ENCODE assay signal across 7 cellular contexts in genomic region chr9:100472725-100473261, GRCh38. TPM values are rescaled to one million over a fixed set of nuclear protein-coding genes. Genes with fewer than 3 reads are reported as not detected.
DNase-seq lines count a peak whose midpoint lies in the region; ATAC-seq, FAIRE-seq and TF ChIP-seq lines count a peak whose summit lies in the region.

Gene TMEFF1, plus strand, starts transcription at chr9:100473149. Its CDS starts 396 bp downstream, at chr9:100473545.

- ATAC-seq in GM18498 (IDR thresholded peaks at IDR 0.05; ENCODE audit: unreplicated experiment) (peak; percentile 64), HG02885 (IDR thresholded peaks at IDR 0.05; ENCODE audit: poor library complexity, unreplicated experiment) (peak; percentile 72)

- DNase-seq in NCI-H774 (lab: John Stamatoyannopoulos, UW) = peak; percentile 34
- DNase-seq in activated T-helper 2 cell treated with anti-CD3 and anti-CD28 coated beads, Interferon-gamma antibody, Interleukin-2, Interleukin-4, amounts not matched to agents 10 μg/mL and 5 μg/mL and 100 μg/mL, durations not matched to agents 14 hours and 24 hours and 36 hours (ENCODE audit: low spot score) = peak; percentile 27
- peak; percentile 82 to 88 for DNase-seq in frontal cortex (ENCODE audit: low spot score in 2 of 2)
- DNase-seq in occipital lobe (lab: John Stamatoyannopoulos, UW) = peak; percentile 23
- no peak for DNase-seq in vagina (ENCODE audit: extremely low spot score in 2 of 2)

- no peak within 1 kb of the TSS for H3K27ac ChIP-seq in vagina

- peaks cover 45% of the 10 kb centered on the region for H3K27me3 Mint-ChIP-seq in activated T-helper 2 cell treated with anti-CD3 and anti-CD28 coated beads, Interferon-gamma antibody, Interleukin-2, Interleukin-4, amounts not matched to agents 10 μg/mL and 5 μg/mL and 100 μg/mL, durations not matched to agents 14 hours and 24 hours and 36 hours (ENCODE audit: low read depth)

- FAIRE-seq in frontal cortex (lab: Jason Lieb, UNC) = no peak

- peak within 1 kb of the TSS; percentile 68 for H3K4me3 Mint-ChIP-seq in activated T-helper 2 cell treated with anti-CD3 and anti-CD28 coated beads, Interferon-gamma antibody, Interleukin-2, Interleukin-4, amounts not matched to agents 10 μg/mL and 5 μg/mL and 100 μg/mL, durations not matched to agents 14 hours and 24 hours and 36 hours (ENCODE audit: low read depth)

- no peak for TF ChIP-seq CTCF in vagina (IDR thresholded peaks at IDR 0.05)

- H3K27me3 ChIP-seq in vagina = no peaks in the 10 kb centered on the region

- no peaks in the 10 kb centered on the region for H3K36me3 Mint-ChIP-seq in activated T-helper 2 cell treated with anti-CD3 and anti-CD28 coated beads, Interferon-gamma antibody, Interleukin-2, Interleukin-4, amounts not matched to agents 10 μg/mL and 5 μg/mL and 100 μg/mL, durations not matched to agents 14 hours and 24 hours and 36 hours (ENCODE audit: low read depth)

- no peaks in the 10 kb centered on the region for H3K36me3 ChIP-seq in vagina

- no peaks in the 10 kb centered on the region for H3K9me3 ChIP-seq in vagina

- H3K4me3 ChIP-seq in vagina = peak within 1 kb of the TSS; percentile 57 to 68

- peaks cover 8% of the 10 kb centered on the region for H3K4me1 Mint-ChIP-seq in activated T-helper 2 cell treated with anti-CD3 and anti-CD28 coated beads, Interferon-gamma antibody, Interleukin-2, Interleukin-4, amounts not matched to agents 10 μg/mL and 5 μg/mL and 100 μg/mL, durations not matched to agents 14 hours and 24 hours and 36 hours (ENCODE audit: low read depth)

- intact Hi-C loops in activated T-helper 2 cell treated with anti-CD3 and anti-CD28 coated beads, Interferon-gamma antibody, Interleukin-2, Interleukin-4, amounts not matched to agents 10 μg/mL and 5 μg/mL and 100 μg/mL, durations not matched to agents 14 hours and 24 hours and 36 hours (cut with micrococcal nuclease) = loop anchor here (5.0 kb wide), 2 partner anchors 35 to 655 kb away; no protein-coding TSS in a partner anchor
- intact Hi-C loops in vagina (cut with DNase I) = no loop called here

- H3K4me1 ChIP-seq in vagina = peaks cover 10% of the 10 kb centered on the region

- no peaks in the 10 kb centered on the region for H3K9me3 Mint-ChIP-seq in activated T-helper 2 cell treated with anti-CD3 and anti-CD28 coated beads, Interferon-gamma antibody, Interleukin-2, Interleukin-4, amounts not matched to agents 10 μg/mL and 5 μg/mL and 100 μg/mL, durations not matched to agents 14 hours and 24 hours and 36 hours

- no peak for TF ChIP-seq POLR2A in vagina (IDR thresholded peaks at IDR 0.05)

- H3K27ac Mint-ChIP-seq in activated T-helper 2 cell treated with anti-CD3 and anti-CD28 coated beads, Interferon-gamma antibody, Interleukin-2, Interleukin-4, amounts not matched to agents 10 μg/mL and 5 μg/mL and 100 μg/mL, durations not matched to agents 14 hours and 24 hours and 36 hours = no peak within 1 kb of the TSS

RNA-seq across cellular contexts. Expression of gene TMEFF1, which starts in this region (rescaled TPM):
- total RNA-seq in activated T-helper 2 cell treated with anti-CD3 and anti-CD28 coated beads, Interferon-gamma antibody, Interleukin-2, Interleukin-4, amounts not matched to agents 10 μg/mL and 5 μg/mL and 100 μg/mL, durations not matched to agents 14 hours and 24 hours and 36 hours = 0.52 and 1.1 TPM in 2 replicates
- 53.0 TPM for total RNA-seq in frontal cortex
- 47.6 TPM for total RNA-seq in occipital lobe
- not detected for total RNA-seq in vagina

Comparison
In these comparisons a context has a peak if more than half of its experiments do, and no peak if none do; other contexts are left out.
1. RNA of gene TMEFF1 (total RNA-seq): 53.0 TPM in frontal cortex (single experiment) and 47.6 TPM in occipital lobe (single experiment); 0.52 to 1.1 TPM in activated T-helper 2 cell treated with anti-CD3 and anti-CD28 coated beads, Interferon-gamma antibody, Interleukin-2, Interleukin-4, amounts not matched to agents 10 μg/mL and 5 μg/mL and 100 μg/mL, durations not matched to agents 14 hours and 24 hours and 36 hours and not detected in vagina (single experiment); every median in the first group is over 10 times any median in the second.
2. DNase-seq: peak in NCI-H774 (single experiment), activated T-helper 2 cell treated with anti-CD3 and anti-CD28 coated beads, Interferon-gamma antibody, Interleukin-2, Interleukin-4, amounts not matched to agents 10 μg/mL and 5 μg/mL and 100 μg/mL, durations not matched to agents 14 hours and 24 hours and 36 hours (single experiment), frontal cortex (2 of 2) and occipital lobe (single experiment); none in vagina (0 of 2).